1 cellular context compared by ENCODE assay signal in genomic region chr1:212286437-212287131, GRCh38.
TF ChIP-seq lines count a peak whose summit lies in the region.

No MANE protein-coding gene starts in this region.

TF ChIP-seq in H1, 55 proteins besides CTCF, POLR2A, EP300 and RAD21 (continued from another document):
- TF ChIP-seq CTBP2 (IDR thresholded peaks at IDR 0.05; ENCODE audit: borderline replicate concordance, insufficient read depth, insufficient read length, low read length) = no peak
- TF ChIP-seq RBBP5 (IDR thresholded peaks at IDR 0.05; ENCODE audit: borderline replicate concordance, low read depth, low read length) = peak; percentile 10; the same call in 1 of the 2 replicates
- no peak for TF ChIP-seq SUZ12 (IDR thresholded peaks at IDR 0.05; ENCODE audit: low read length)
- no peak for TF ChIP-seq FOSL1 (IDR thresholded peaks at IDR 0.05; ENCODE audit: insufficient read depth, low read depth, low read length)
- no peak for TF ChIP-seq KDM4A (IDR thresholded peaks at IDR 0.05; ENCODE audit: low read depth, low read length, severe bottlenecking)
- no peak for TF ChIP-seq YY1 (IDR thresholded peaks at IDR 0.05; ENCODE audit: low read depth, low read length)
- TF ChIP-seq SIN3A (conservative IDR thresholded peaks at IDR 0.05 in 1 of 2, IDR thresholded peaks at IDR 0.05 in 1 of 2; ENCODE audit: low read depth in 1 of 2, low read length in 2 of 2) = peak in 1 of 2 experiments; percentile 86; a peak in 1 of 4 replicates
- no peak for TF ChIP-seq BCL11A (IDR thresholded peaks at IDR 0.05; ENCODE audit: low read depth in 2 of 2, low read length in 2 of 2)
- no peak for TF ChIP-seq CBX5 (IDR thresholded peaks at IDR 0.05; ENCODE audit: low read depth, low read length)
- TF ChIP-seq GABPA (IDR thresholded peaks at IDR 0.05; ENCODE audit: borderline replicate concordance, insufficient read depth, low read length) = no peak
- no peak for TF ChIP-seq BRCA1 (IDR thresholded peaks at IDR 0.05; ENCODE audit: low read depth, low read length)
- TF ChIP-seq CEBPB (IDR thresholded peaks at IDR 0.05; ENCODE audit: low read depth, low read length) = no peak
- no peak for TF ChIP-seq ZNF274 (IDR thresholded peaks at IDR 0.05; ENCODE audit: borderline replicate concordance, extremely low read depth, low read length)
- no peak for TF ChIP-seq EZH2 (IDR thresholded peaks at IDR 0.05; ENCODE audit: low read depth, low read length, severe bottlenecking)
- TF ChIP-seq MAFK (IDR thresholded peaks at IDR 0.05; ENCODE audit: low read depth, low read length) = no peak
- TF ChIP-seq GTF2F1 (IDR thresholded peaks at IDR 0.05; ENCODE audit: borderline replicate concordance, low read depth, low read length) = no peak
- TF ChIP-seq CREB1 (IDR thresholded peaks at IDR 0.05) = no peak; the same call in 1 of the 2 replicates
- TF ChIP-seq CHD1 (IDR thresholded peaks at IDR 0.05; ENCODE audit: low read depth, low read length) = no peak
- no peak for TF ChIP-seq RXRA (IDR thresholded peaks at IDR 0.05; ENCODE audit: insufficient read depth, low read depth, low read length)
- TF ChIP-seq PHF8 (conservative IDR thresholded peaks at IDR 0.05; ENCODE audit: low read depth, low read length) = no peak; the same call in 1 of the 2 replicates
- TF ChIP-seq HDAC6 (IDR thresholded peaks at IDR 0.05; ENCODE audit: low read depth, low read length) = no peak
- TF ChIP-seq RNF2 (IDR thresholded peaks at IDR 0.05; ENCODE audit: borderline replicate concordance, low read depth, low read length, missing control alignments, poor library complexity, severe bottlenecking) = no peak
TF ChIP-seq in H1: peak in this region for 4.
